8 cellular contexts compared by ENCODE assay signal in the genomic region with DNA sequence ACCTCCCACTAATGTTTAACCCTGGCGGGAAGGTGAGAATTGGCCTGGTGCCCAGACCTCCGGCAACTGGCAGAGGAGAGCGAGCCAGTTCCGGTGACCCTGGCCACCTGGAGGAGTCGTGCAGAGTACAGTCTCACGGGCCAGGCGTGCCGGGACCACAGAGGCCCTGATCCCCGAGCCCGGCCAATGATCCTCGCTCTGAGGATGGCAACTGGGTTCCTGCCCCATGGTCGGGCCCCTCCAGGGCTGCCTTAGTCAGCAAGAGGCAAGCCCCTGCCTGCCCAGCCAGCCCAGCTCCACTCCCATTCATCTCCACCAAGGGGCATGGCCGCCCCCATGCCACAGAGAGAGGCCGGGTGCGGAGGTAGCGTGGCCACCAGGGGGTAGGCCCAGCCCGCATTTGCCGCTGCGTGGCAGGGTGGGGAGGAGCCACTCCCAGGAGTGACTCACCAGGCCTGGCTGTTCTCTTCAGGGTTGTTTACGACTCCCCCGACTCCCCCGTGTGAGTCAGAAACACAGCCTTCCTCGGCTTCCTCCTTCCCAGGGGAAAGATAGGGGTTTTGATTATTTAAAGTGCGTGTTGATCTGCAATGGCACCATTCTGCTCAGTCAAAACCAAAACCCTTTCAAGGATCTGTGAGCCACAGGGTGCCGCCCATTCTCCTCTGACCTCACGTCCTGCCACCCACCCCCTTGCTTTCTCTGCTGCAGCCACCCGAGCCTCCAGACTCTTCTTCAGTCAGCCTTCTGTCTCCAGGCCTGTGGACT. TPM values are rescaled to one million over a fixed set of nuclear protein-coding genes. Genes with fewer than 3 reads are reported as not detected.
DNase-seq lines count a peak whose midpoint lies in the region; ATAC-seq and TF ChIP-seq lines count a peak whose summit lies in the region.

Gene SLC25A45, minus strand, starts transcription at position 611 of the 768 bp plus-strand sequence. CDS start 695 bp downstream, outside the sequence.

- H3K36me3 ChIP-seq in CD4-positive, CD25-positive, alpha-beta regulatory T cell (ENCODE audit: control insufficient read depth, insufficient read depth, low read length), result peaks cover 3% of the 10 kb centered on the region
- H3K36me3 ChIP-seq in colonic mucosa, result no peaks in the 10 kb centered on the region
- no peaks in the 10 kb centered on the region for H3K36me3 ChIP-seq in right lobe of liver

- WGBS in right lobe of liver (ENCODE audit: insufficient coverage, low coverage, low lambda C conversion rate, missing lambda C conversion rate), result 0% methylated on average over 4 of the region's 27 CpGs

- H3K4me3 ChIP-seq in CD4-positive, CD25-positive, alpha-beta regulatory T cell (ENCODE audit: low read depth, low read length), result peak within 1 kb of the TSS; percentile 80
- peak within 1 kb of the TSS; percentile 29 for H3K4me3 ChIP-seq in colonic mucosa
- H3K4me3 ChIP-seq in right lobe of liver, result peak within 1 kb of the TSS; percentile 28 to 47 (median 42)

- peak; percentile 87 to 95 (median 91) for DNase-seq in CD4-positive, CD25-positive, alpha-beta regulatory T cell
- DNase-seq in NCI-H526 treated with DMSO at 0.1 percent for 48 hours (lab: John Stamatoyannopoulos, UW), result peak; percentile 81
- peak; percentile 95 for DNase-seq in activated CD4-positive, alpha-beta T cell treated with anti-CD3 and anti-CD28 coated beads for 48 hours
- DNase-seq in colonic mucosa, result peak; percentile 93
- peak; percentile 94 to 96 (median 95) for DNase-seq in right lobe of liver
- DNase-seq in stimulated activated CD4-positive, alpha-beta T cell treated with anti-CD3 and anti-CD28 coated beads, Interleukin-4, amount 100 ng/mL, for 24 hours, result peak; percentile 94

- peak within 1 kb of the TSS; percentile 82 to 96 (median 92) for H3K4me3 Mint-ChIP-seq in CD4-positive, CD25-positive, alpha-beta regulatory T cell

- H3K27me3 ChIP-seq in CD4-positive, CD25-positive, alpha-beta regulatory T cell (ENCODE audit: control insufficient read depth, insufficient read depth, low read length), result no peaks in the 10 kb centered on the region
- H3K27me3 ChIP-seq in colonic mucosa, result no peaks in the 10 kb centered on the region
- H3K27me3 ChIP-seq in right lobe of liver, result no peaks in the 10 kb centered on the region

- peak within 1 kb of the TSS; percentile 90 to 95 for H3K9ac ChIP-seq in colonic mucosa (ENCODE audit: low read depth in 2 of 2, low read length in 2 of 2)

- H3K4me1 ChIP-seq in CD4-positive, CD25-positive, alpha-beta regulatory T cell (ENCODE audit: control insufficient read depth, insufficient read depth, low read length, poor library complexity, severe bottlenecking), result peaks cover 65% of the 10 kb centered on the region
- peaks cover 9% of the 10 kb centered on the region for H3K4me1 ChIP-seq in colonic mucosa
- H3K4me1 ChIP-seq in right lobe of liver, result peaks cover 0 to 40% (median 12%) of the 10 kb centered on the region in 4 donors

- H3K27me3 Mint-ChIP-seq in CD4-positive, CD25-positive, alpha-beta regulatory T cell, result no peaks in the 10 kb centered on the region

- no peaks in the 10 kb centered on the region for H3K36me3 Mint-ChIP-seq in CD4-positive, CD25-positive, alpha-beta regulatory T cell

- H3K27ac Mint-ChIP-seq in CD4-positive, CD25-positive, alpha-beta regulatory T cell, result peak within 1 kb of the TSS; percentile 98 to 100 (median 99)

- peaks cover 0 to 62% (median 21%) of the 10 kb centered on the region in 4 donors for H3K4me1 Mint-ChIP-seq in CD4-positive, CD25-positive, alpha-beta regulatory T cell

- intact Hi-C loops in colonic mucosa (cut with DNase I) (loop anchor here (5.0 kb wide), 1 partner anchor 35 kb away; no protein-coding TSS in a partner anchor), right lobe of liver (cut with DNase I) (no loop called here)

- no peaks in the 10 kb centered on the region for H3K9me3 ChIP-seq in CD4-positive, CD25-positive, alpha-beta regulatory T cell (ENCODE audit: control insufficient read depth in 2 of 2, low read length in 2 of 2)
- H3K9me3 ChIP-seq in colonic mucosa (no peaks in the 10 kb centered on the region), right lobe of liver (no peaks in the 10 kb centered on the region)

- H3K27ac ChIP-seq in CD4-positive, CD25-positive, alpha-beta regulatory T cell (ENCODE audit: insufficient read depth, low read length, poor library complexity, severe bottlenecking), result peak within 1 kb of the TSS; percentile 97
- H3K27ac ChIP-seq in colonic mucosa (peak within 1 kb of the TSS; percentile 98), right lobe of liver (peak within 1 kb of the TSS; percentile 90 to 99 (median 97))

- TF ChIP-seq POLR2A in right lobe of liver (IDR thresholded peaks at IDR 0.05), result peak; percentile 66

- peak; percentile 88 to 89 for ATAC-seq in CD4-positive, CD25-positive, alpha-beta regulatory T cell (ENCODE audit: low read depth in 2 of 2)
- ATAC-seq in GM19372 (IDR thresholded peaks at IDR 0.05; ENCODE audit: low read depth, unreplicated experiment), result peak; percentile 49
- peak; percentile 52 for ATAC-seq in HG03520 (IDR thresholded peaks at IDR 0.05; ENCODE audit: unreplicated experiment)
- peak; percentile 76 to 84 (median 82) for ATAC-seq in right lobe of liver

- H3K9me3 Mint-ChIP-seq in CD4-positive, CD25-positive, alpha-beta regulatory T cell, result no peaks in the 10 kb centered on the region

- TF ChIP-seq CTCF in colonic mucosa (IDR thresholded peaks at IDR 0.05), result peak; percentile 68
- peak; percentile 60 to 91 (median 68) for TF ChIP-seq CTCF in right lobe of liver (IDR thresholded peaks at IDR 0.05)

RNA-seq across cellular contexts. Expression of gene SLC25A45, which starts in this region (rescaled TPM):
- 40.3 TPM for total RNA-seq in CD4-positive, CD25-positive, alpha-beta regulatory T cell
- 10 to 100 TPM; 11.1 to 16.9 (median 13.8) TPM for polyA plus RNA-seq in CD4-positive, CD25-positive, alpha-beta regulatory T cell
- total RNA-seq in colonic mucosa, result 1 to 10 TPM; 4.4 to 6.9 TPM
- total RNA-seq in right lobe of liver, result 10 to 100 TPM in 4 of 6 experiments, 1 to 10 TPM in 2; 7.5 to 17.5 (median 12.1) TPM

Comparison
In these comparisons a context has a peak if more than half of its experiments do, and no peak if none do; other contexts are left out.
1. Peak in every context shown above with its lines: DNase-seq, ATAC-seq, H3K4me3 ChIP-seq and H3K27ac ChIP-seq.
2. H3K4me3 ChIP-seq: peak in every context shown above with its lines; median percentile 80 in CD4-positive, CD25-positive, alpha-beta regulatory T cell; 42 in right lobe of liver; 29 in colonic mucosa.